In the genomic region with DNA sequence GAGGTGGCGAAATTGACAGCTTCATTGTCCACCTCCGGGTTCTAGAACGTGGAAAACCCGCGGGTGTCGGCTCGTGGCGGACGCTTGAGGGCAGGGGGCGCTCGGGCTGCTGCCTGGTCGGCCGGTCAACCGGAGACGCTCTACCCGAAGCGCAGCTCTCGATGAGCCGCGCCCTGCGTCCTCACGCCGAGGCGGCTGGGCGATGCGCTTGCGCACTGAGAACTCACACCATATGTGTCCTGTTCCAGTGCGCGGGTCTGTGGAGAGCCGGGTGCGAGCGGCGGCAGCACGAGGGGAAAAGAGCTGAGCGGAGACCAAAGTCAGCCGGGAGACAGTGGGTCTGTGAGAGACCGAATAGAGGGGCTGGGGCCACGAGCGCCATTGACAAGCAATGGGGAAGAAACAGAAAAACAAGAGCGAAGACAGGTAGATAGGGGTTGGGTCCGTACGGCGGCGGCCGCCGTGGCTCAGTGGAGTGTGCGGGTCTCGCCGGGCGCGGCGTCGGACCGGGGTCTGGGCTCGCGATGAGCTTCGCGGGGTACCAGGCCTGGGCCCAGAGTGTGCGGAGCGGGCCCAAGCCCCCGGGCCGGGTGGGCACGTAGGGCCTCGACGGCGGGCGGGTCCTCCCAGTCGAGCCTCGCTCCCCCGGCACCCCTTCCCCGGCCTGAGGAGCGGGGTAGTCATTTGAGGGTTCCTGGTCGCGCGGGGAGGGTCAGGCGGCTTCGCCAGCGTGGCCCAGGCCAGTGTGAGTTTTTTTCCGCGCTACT, we compare ENCODE assay signal across 1 cellular context.
A peak's percentile ranks its signal among the peaks of the same experiment; 100 is the strongest.
TF ChIP-seq lines count a peak whose summit lies in the region.

A gene with protein sequence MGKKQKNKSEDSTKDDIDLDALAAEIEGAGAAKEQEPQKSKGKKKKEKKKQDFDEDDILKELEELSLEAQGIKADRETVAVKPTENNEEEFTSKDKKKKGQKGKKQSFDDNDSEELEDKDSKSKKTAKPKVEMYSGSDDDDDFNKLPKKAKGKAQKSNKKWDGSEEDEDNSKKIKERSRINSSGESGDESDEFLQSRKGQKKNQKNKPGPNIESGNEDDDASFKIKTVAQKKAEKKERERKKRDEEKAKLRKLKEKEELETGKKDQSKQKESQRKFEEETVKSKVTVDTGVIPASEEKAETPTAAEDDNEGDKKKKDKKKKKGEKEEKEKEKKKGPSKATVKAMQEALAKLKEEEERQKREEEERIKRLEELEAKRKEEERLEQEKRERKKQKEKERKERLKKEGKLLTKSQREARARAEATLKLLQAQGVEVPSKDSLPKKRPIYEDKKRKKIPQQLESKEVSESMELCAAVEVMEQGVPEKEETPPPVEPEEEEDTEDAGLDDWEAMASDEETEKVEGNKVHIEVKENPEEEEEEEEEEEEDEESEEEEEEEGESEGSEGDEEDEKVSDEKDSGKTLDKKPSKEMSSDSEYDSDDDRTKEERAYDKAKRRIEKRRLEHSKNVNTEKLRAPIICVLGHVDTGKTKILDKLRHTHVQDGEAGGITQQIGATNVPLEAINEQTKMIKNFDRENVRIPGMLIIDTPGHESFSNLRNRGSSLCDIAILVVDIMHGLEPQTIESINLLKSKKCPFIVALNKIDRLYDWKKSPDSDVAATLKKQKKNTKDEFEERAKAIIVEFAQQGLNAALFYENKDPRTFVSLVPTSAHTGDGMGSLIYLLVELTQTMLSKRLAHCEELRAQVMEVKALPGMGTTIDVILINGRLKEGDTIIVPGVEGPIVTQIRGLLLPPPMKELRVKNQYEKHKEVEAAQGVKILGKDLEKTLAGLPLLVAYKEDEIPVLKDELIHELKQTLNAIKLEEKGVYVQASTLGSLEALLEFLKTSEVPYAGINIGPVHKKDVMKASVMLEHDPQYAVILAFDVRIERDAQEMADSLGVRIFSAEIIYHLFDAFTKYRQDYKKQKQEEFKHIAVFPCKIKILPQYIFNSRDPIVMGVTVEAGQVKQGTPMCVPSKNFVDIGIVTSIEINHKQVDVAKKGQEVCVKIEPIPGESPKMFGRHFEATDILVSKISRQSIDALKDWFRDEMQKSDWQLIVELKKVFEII (plus strand): TSS at position 226 of the 767 bp plus-strand sequence. CDS start 166 bp downstream, at position 392.

TF ChIP-seq in HepG2, 621 proteins besides CTCF, POLR2A, EP300 and RAD21 (continued from another document and continues in another):
- TF ChIP-seq, protein P1, sequence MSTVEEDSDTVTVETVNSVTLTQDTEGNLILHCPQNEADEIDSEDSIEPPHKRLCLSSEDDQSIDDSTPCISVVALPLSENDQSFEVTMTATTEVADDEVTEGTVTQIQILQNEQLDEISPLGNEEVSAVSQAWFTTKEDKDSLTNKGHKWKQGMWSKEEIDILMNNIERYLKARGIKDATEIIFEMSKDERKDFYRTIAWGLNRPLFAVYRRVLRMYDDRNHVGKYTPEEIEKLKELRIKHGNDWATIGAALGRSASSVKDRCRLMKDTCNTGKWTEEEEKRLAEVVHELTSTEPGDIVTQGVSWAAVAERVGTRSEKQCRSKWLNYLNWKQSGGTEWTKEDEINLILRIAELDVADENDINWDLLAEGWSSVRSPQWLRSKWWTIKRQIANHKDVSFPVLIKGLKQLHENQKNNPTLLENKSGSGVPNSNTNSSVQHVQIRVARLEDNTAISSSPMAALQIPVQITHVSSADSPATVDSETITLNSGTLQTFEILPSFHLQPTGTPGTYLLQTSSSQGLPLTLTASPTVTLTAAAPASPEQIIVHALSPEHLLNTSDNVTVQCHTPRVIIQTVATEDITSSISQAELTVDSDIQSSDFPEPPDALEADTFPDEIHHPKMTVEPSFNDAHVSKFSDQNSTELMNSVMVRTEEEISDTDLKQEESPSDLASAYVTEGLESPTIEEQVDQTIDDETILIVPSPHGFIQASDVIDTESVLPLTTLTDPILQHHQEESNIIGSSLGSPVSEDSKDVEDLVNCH (CRISPR knock-in tag; IDR thresholded peaks at IDR 0.05), result no peak
- TF ChIP-seq SKI (IDR thresholded peaks at IDR 0.05; ENCODE audit: partially characterized antibody) (peak; percentile 66), ZNF12 (CRISPR knock-in tag; IDR thresholded peaks at IDR 0.05) (peak; percentile 13), PTBP1 (IDR thresholded peaks at IDR 0.05; ENCODE audit: low read depth, low read length, poor library complexity, severe bottlenecking) (no peak), SALL1 (CRISPR knock-in tag; IDR thresholded peaks at IDR 0.05) (peak; percentile 95), TCF7L2 (IDR thresholded peaks at IDR 0.05; ENCODE audit: low read depth, low read length) (no peak), NFKBIZ (CRISPR knock-in tag; IDR thresholded peaks at IDR 0.05) (no peak; the same call in 1 of the 2 replicates), FOXC1 (CRISPR knock-in tag; IDR thresholded peaks at IDR 0.05; ENCODE audit: borderline replicate concordance) (peak; percentile 95), ZNF790 (CRISPR knock-in tag; IDR thresholded peaks at IDR 0.05; ENCODE audit: borderline replicate concordance) (peak; percentile 88), TAF1 (CRISPR knock-in tag; IDR thresholded peaks at IDR 0.05) (peak; percentile 98), KMT2A (CRISPR knock-in tag; IDR thresholded peaks at IDR 0.05) (peak; percentile 99), ZNF136 (CRISPR knock-in tag; IDR thresholded peaks at IDR 0.05; ENCODE audit: low read depth) (no peak; the same call in 1 of the 2 replicates), SUZ12 (IDR thresholded peaks at IDR 0.05; ENCODE audit: low read depth, low read length) (no peak), RFX1 (IDR thresholded peaks at IDR 0.05) (no peak; the same call in 1 of the 2 replicates), TBP (CRISPR knock-in tag; IDR thresholded peaks at IDR 0.05) (no peak), MTA3 (CRISPR knock-in tag; IDR thresholded peaks at IDR 0.05) (no peak), ZNF253 (CRISPR knock-in tag; IDR thresholded peaks at IDR 0.05; ENCODE audit: borderline replicate concordance) (peak; percentile 75; the same call in 1 of the 2 replicates), ZNF101 (CRISPR knock-in tag; IDR thresholded peaks at IDR 0.05; ENCODE audit: borderline replicate concordance, low read depth) (peak; percentile 44), ATRX (CRISPR knock-in tag; IDR thresholded peaks at IDR 0.05; ENCODE audit: borderline replicate concordance) (no peak), ZNF713 (CRISPR knock-in tag; IDR thresholded peaks at IDR 0.05) (peak; percentile 72; the same call in 1 of the 2 replicates), FOSL1 (CRISPR knock-in tag; IDR thresholded peaks at IDR 0.05; ENCODE audit: borderline replicate concordance) (peak; percentile 16; the same call in 1 of the 2 replicates), GZF1 (CRISPR knock-in tag; IDR thresholded peaks at IDR 0.05) (peak; percentile 39; the same call in 1 of the 2 replicates), ZZZ3 (CRISPR knock-in tag; IDR thresholded peaks at IDR 0.05; ENCODE audit: borderline replicate concordance) (peak; percentile 95), SRF (IDR thresholded peaks at IDR 0.05; ENCODE audit: low read depth, low read length) (peak; percentile 72), ZNF776 (CRISPR knock-in tag; IDR thresholded peaks at IDR 0.05) (peak; percentile 81; the same call in 1 of the 2 replicates)
- TF ChIP-seq, protein P2, sequence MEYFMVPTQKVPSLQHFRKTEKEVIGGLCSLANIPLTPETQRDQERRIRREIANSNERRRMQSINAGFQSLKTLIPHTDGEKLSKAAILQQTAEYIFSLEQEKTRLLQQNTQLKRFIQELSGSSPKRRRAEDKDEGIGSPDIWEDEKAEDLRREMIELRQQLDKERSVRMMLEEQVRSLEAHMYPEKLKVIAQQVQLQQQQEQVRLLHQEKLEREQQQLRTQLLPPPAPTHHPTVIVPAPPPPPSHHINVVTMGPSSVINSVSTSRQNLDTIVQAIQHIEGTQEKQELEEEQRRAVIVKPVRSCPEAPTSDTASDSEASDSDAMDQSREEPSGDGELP (IDR thresholded peaks at IDR 0.05; ENCODE audit: borderline replicate concordance, low read depth), result peak; percentile 84; the same call in 1 of the 2 replicates
- TF ChIP-seq, protein P3, sequence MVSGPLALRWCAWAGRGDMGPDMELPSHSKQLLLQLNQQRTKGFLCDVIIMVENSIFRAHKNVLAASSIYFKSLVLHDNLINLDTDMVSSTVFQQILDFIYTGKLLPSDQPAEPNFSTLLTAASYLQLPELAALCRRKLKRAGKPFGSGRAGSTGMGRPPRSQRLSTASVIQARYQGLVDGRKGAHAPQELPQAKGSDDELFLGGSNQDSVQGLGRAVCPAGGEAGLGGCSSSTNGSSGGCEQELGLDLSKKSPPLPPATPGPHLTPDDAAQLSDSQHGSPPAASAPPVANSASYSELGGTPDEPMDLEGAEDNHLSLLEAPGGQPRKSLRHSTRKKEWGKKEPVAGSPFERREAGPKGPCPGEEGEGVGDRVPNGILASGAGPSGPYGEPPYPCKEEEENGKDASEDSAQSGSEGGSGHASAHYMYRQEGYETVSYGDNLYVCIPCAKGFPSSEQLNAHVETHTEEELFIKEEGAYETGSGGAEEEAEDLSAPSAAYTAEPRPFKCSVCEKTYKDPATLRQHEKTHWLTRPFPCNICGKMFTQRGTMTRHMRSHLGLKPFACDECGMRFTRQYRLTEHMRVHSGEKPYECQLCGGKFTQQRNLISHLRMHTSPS (CRISPR knock-in tag; IDR thresholded peaks at IDR 0.05; ENCODE audit: low read depth), result no peak
- TF ChIP-seq, protein P4, sequence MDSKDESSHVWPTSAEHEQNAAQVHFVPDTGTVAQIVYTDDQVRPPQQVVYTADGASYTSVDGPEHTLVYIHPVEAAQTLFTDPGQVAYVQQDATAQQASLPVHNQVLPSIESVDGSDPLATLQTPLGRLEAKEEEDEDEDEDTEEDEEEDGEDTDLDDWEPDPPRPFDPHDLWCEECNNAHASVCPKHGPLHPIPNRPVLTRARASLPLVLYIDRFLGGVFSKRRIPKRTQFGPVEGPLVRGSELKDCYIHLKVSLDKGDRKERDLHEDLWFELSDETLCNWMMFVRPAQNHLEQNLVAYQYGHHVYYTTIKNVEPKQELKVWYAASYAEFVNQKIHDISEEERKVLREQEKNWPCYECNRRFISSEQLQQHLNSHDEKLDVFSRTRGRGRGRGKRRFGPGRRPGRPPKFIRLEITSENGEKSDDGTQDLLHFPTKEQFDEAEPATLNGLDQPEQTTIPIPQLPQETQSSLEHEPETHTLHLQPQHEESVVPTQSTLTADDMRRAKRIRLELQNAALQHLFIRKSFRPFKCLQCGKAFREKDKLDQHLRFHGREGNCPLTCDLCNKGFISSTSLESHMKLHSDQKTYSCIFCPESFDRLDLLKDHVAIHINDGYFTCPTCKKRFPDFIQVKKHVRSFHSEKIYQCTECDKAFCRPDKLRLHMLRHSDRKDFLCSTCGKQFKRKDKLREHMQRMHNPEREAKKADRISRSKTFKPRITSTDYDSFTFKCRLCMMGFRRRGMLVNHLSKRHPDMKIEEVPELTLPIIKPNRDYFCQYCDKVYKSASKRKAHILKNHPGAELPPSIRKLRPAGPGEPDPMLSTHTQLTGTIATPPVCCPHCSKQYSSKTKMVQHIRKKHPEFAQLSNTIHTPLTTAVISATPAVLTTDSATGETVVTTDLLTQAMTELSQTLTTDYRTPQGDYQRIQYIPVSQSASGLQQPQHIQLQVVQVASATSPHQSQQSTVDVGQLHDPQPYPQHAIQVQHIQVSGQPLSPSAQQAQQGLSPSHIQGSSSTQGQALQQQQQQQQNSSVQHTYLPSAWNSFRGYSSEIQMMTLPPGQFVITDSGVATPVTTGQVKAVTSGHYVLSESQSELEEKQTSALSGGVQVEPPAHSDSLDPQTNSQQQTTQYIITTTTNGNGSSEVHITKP (CRISPR knock-in tag; IDR thresholded peaks at IDR 0.05; ENCODE audit: low read depth), result peak; percentile 74; the same call in 1 of the 2 replicates
- TF ChIP-seq, protein P5, sequence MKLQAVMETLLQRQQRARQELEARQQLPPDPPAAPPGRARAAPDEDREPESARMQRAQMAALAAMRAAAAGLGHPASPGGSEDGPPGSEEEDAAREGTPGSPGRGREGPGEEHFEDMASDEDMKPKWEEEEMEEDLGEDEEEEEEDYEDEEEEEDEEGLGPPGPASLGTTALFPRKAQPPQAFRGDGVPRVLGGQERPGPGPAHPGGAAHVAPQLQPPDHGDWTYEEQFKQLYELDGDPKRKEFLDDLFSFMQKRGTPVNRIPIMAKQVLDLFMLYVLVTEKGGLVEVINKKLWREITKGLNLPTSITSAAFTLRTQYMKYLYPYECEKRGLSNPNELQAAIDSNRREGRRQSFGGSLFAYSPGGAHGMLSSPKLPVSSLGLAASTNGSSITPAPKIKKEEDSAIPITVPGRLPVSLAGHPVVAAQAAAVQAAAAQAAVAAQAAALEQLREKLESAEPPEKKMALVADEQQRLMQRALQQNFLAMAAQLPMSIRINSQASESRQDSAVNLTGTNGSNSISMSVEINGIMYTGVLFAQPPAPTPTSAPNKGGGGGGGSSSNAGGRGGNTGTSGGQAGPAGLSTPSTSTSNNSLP (IDR thresholded peaks at IDR 0.05; ENCODE audit: low read depth, low read length), result peak; percentile 14; the same call in 1 of the 2 replicates
- TF ChIP-seq, protein P6, sequence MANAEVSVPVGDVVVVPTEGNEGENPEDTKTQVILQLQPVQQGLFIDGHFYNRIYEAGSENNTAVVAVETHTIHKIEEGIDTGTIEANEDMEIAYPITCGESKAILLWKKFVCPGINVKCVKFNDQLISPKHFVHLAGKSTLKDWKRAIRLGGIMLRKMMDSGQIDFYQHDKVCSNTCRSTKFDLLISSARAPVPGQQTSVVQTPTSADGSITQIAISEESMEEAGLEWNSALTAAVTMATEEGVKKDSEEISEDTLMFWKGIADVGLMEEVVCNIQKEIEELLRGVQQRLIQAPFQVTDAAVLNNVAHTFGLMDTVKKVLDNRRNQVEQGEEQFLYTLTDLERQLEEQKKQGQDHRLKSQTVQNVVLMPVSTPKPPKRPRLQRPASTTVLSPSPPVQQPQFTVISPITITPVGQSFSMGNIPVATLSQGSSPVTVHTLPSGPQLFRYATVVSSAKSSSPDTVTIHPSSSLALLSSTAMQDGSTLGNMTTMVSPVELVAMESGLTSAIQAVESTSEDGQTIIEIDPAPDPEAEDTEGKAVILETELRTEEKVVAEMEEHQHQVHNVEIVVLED (CRISPR knock-in tag; IDR thresholded peaks at IDR 0.05; ENCODE audit: borderline replicate concordance), result peak; percentile 100
- TF ChIP-seq, protein P7, sequence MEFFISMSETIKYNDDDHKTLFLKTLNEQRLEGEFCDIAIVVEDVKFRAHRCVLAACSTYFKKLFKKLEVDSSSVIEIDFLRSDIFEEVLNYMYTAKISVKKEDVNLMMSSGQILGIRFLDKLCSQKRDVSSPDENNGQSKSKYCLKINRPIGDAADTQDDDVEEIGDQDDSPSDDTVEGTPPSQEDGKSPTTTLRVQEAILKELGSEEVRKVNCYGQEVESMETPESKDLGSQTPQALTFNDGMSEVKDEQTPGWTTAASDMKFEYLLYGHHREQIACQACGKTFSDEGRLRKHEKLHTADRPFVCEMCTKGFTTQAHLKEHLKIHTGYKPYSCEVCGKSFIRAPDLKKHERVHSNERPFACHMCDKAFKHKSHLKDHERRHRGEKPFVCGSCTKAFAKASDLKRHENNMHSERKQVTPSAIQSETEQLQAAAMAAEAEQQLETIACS (CRISPR knock-in tag; IDR thresholded peaks at IDR 0.05), result peak; percentile 81
- TF ChIP-seq, protein P8, sequence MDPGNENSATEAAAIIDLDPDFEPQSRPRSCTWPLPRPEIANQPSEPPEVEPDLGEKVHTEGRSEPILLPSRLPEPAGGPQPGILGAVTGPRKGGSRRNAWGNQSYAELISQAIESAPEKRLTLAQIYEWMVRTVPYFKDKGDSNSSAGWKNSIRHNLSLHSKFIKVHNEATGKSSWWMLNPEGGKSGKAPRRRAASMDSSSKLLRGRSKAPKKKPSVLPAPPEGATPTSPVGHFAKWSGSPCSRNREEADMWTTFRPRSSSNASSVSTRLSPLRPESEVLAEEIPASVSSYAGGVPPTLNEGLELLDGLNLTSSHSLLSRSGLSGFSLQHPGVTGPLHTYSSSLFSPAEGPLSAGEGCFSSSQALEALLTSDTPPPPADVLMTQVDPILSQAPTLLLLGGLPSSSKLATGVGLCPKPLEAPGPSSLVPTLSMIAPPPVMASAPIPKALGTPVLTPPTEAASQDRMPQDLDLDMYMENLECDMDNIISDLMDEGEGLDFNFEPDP (CRISPR knock-in tag; conservative IDR thresholded peaks at IDR 0.05), result 0 out of 2 replicates have a peak, but pooled peaks have one; percentile 85
